14 cellular contexts compared by ENCODE assay signal in genomic region chr5:10511741-10512640, GRCh38. TPM values are rescaled to one million over a fixed set of nuclear protein-coding genes. Genes with fewer than 3 reads are reported as not detected.
A peak's percentile ranks its signal among the peaks of the same experiment; 100 is the strongest.
DNase-seq lines count a peak whose midpoint lies in the region; ATAC-seq and TF ChIP-seq lines count a peak whose summit lies in the region.
"Had no signal": no experiment of that assay in that cellular context is flagged by ENCODE, and none has a peak within 500 bp of the region (broad histone marks: within the 10 kb centered on the region; RNA-seq: fewer than 3 reads in every experiment).

No MANE protein-coding gene starts in this region.

- peak overlapping the region; percentile 65 for H2BK20ac ChIP-seq in IMR-90 (ENCODE audit: low read depth, low read length)

- WGBS in IMR-90 (ENCODE audit: extremely low coverage in 2 of 2, insufficient read length in 1 of 2), 2 experiments = 80% methylated on average over 1 of the region's 10 CpGs; no CpG with 5 or more reads in 1 of the 2 experiments
- 76% methylated on average over 7 of the region's 10 CpGs for WGBS in mesenchymal stem cell
- WGBS in aorta, 2 donors = 86 to 92% methylated on average over 10 of the region's 10 CpGs

- H2AK9ac ChIP-seq in IMR-90 (replicated peaks; ENCODE audit: low read depth, low read length, poor library complexity) = peak overlapping the region; percentile 6

- TF ChIP-seq RAD21 in IMR-90 (IDR thresholded peaks at IDR 0.05; ENCODE audit: low read length) = no peak

- H2AK5ac ChIP-seq in IMR-90 (ENCODE audit: low read depth, low read length) = peak overlapping the region; percentile 84; the same call in 1 of the 2 replicates
- peak overlapping the region; percentile 99 for H2AK5ac ChIP-seq in mesenchymal stem cell (ENCODE audit: low read length, severe bottlenecking)

- H3K14ac ChIP-seq in IMR-90 (replicated peaks; ENCODE audit: low read depth, low read length) (no peak overlapping the region), mesenchymal stem cell (ENCODE audit: low read length in 2 of 2) (peak overlapping the region in 1 of 2 experiments; percentile 75)

- no peak overlapping the region for H4K5ac ChIP-seq in IMR-90 (ENCODE audit: low read depth, low read length)

- intact Hi-C loops in IMR-90 (cut with micrococcal nuclease) = loop anchor here (5.0 kb wide), 1 partner anchor 40 kb away; no protein-coding TSS in a partner anchor
- intact Hi-C loops in PC-9 (cut with micrococcal nuclease; ENCODE audit: unreplicated experiment) = loop anchor here (2.0 kb wide), 3 partner anchors 33 to 59 kb away; no protein-coding TSS in a partner anchor
- intact Hi-C loops in aorta (cut with DNase I) = no loop called here

- peaks cover 24% of the 10 kb centered on the region for H3K9me1 ChIP-seq in IMR-90 (ENCODE audit: insufficient read depth, low read length)

- no peak overlapping the region for H2BK5ac ChIP-seq in IMR-90 (ENCODE audit: low read depth, low read length, poor library complexity, severe bottlenecking)
- peak overlapping the region; percentile 77 for H2BK5ac ChIP-seq in mesenchymal stem cell (ENCODE audit: low read depth, low read length, poor library complexity, severe bottlenecking)

- H2BK12ac ChIP-seq in mesenchymal stem cell (ENCODE audit: low read length in 2 of 2) = no peak overlapping the region

- H3K79me1 ChIP-seq in IMR-90 (ENCODE audit: low read depth in 1 of 2, low read length in 2 of 2) (no peaks in the 10 kb centered on the region), mesenchymal stem cell (replicated peaks; ENCODE audit: low read length, poor library complexity, severe bottlenecking) (no peaks in the 10 kb centered on the region)

- H3K9ac ChIP-seq in IMR-90 (ENCODE audit: low read depth, low read length) = no peak overlapping the region
- H3K9ac ChIP-seq in mesenchymal stem cell (ENCODE audit: low read length) = no peak overlapping the region

- DNase-seq in IMR-90 (no peak), PC-9 (no peak), mesenchymal stem cell (no peak), aorta (peak; percentile 3 to 13), NCI-H1930 (lab: John Stamatoyannopoulos, UW) (no peak)
- DNase-seq in activated CD4-positive, alpha-beta T cell treated with anti-CD3 and anti-CD28 coated beads, Interleukin-2, amount 50 U/mL, for 48 hours = no peak
- DNase-seq: CD8-positive, alpha-beta T cell; H7; NCI-H1436; NCI-H2107; NCI-H446; SHP77 treated with DMSO at 0.1 percent for 48 hours had no signal

- H2BK15ac ChIP-seq in IMR-90 (ENCODE audit: low read depth, low read length) = no peak overlapping the region; the same call in 2 of the 3 replicates
- H2BK15ac ChIP-seq in mesenchymal stem cell (ENCODE audit: low read depth, poor library complexity, severe bottlenecking) = no peak overlapping the region

- H3K79me2 ChIP-seq in PC-9 (ENCODE audit: low read depth) = no peaks in the 10 kb centered on the region

- H3K4me3 ChIP-seq in IMR-90 (ENCODE audit: insufficient read depth, low read depth, low read length) (no peak overlapping the region), PC-9 (no peak overlapping the region), mesenchymal stem cell (ENCODE audit: insufficient read depth in 1 of 2, low read depth in 1 of 2, low read length in 2 of 2) (no peak overlapping the region), aorta (ENCODE audit: low read length in 2 of 2) (no peak overlapping the region)

- no peak overlapping the region for H3K23ac ChIP-seq in IMR-90 (ENCODE audit: low read depth, low read length)
- H3K23ac ChIP-seq in mesenchymal stem cell (ENCODE audit: low read length in 2 of 2) = no peak overlapping the region

- no peak overlapping the region for H4K8ac ChIP-seq in IMR-90 (ENCODE audit: low read depth in 2 of 2, low read length in 2 of 2)
- H4K8ac ChIP-seq in mesenchymal stem cell (ENCODE audit: low read length) = no peak overlapping the region

- CTCF ChIA-PET in IMR-90 (lab: Yijun Ruan, JAX) = no interaction called here
- CTCF ChIA-PET in PC-9 (lab: Charles Lee) = interaction anchor here (0.6 kb wide), 1 partner anchor 187 kb away, joined by 3 read pairs; no protein-coding TSS in a partner anchor

- in situ Hi-C loops in IMR-90 (cut with MboI; ENCODE audit: low sequenced_read_pairs) = no loop called here

- POLR2A ChIA-PET in IMR-90 (lab: Charles Lee; ENCODE audit: unreplicated experiment) = no interaction called here
- POLR2A ChIA-PET in PC-9 (lab: Charles Lee; ENCODE audit: unreplicated experiment) = no interaction called here

- H3K9me3 ChIP-seq in IMR-90 (ENCODE audit: control insufficient read depth, insufficient read depth, low read length) (peaks cover 2% of the 10 kb centered on the region; the same call in 1 of the 2 replicates), PC-9 (ENCODE audit: insufficient read depth, low read depth) (no peaks in the 10 kb centered on the region), mesenchymal stem cell (ENCODE audit: control insufficient read depth, low read length) (peaks cover 4% of the 10 kb centered on the region), aorta (ENCODE audit: control insufficient read depth, low read length) (peaks cover 2% of the 10 kb centered on the region)

- H3K36me3 ChIP-seq in IMR-90 (ENCODE audit: control insufficient read depth, insufficient read depth, low read length) = no peaks in the 10 kb centered on the region
- no peaks in the 10 kb centered on the region for H3K36me3 ChIP-seq in PC-9 (ENCODE audit: low read depth)
- H3K36me3 ChIP-seq in mesenchymal stem cell (ENCODE audit: control insufficient read depth in 1 of 2, insufficient read depth in 2 of 2, low read depth in 1 of 2, low read length in 2 of 2) = no peaks in the 10 kb centered on the region
- H3K36me3 ChIP-seq in aorta (ENCODE audit: control insufficient read depth in 1 of 2, insufficient read depth in 2 of 2, low read length in 1 of 2) = no peaks in the 10 kb centered on the region

- H4K20me1 ChIP-seq in IMR-90 (ENCODE audit: insufficient read depth, low read length) (peaks cover 6% of the 10 kb centered on the region; the same call in 1 of the 2 replicates), PC-9 (ENCODE audit: insufficient read depth) (no peaks in the 10 kb centered on the region)

- no peak overlapping the region for H3K56ac ChIP-seq in IMR-90 (ENCODE audit: extremely low read depth, insufficient read depth, low read length)

- BruUV-seq in IMR-90 (replicated peaks; lab: Mats Ljungman, UMichigan) (no TSS peak), PC-9 (replicated peaks; lab: Mats Ljungman, UMichigan) (no TSS peak)

- H3K4me2 ChIP-seq in IMR-90 (ENCODE audit: low read depth, low read length) (no peak overlapping the region), PC-9 (no peak overlapping the region), mesenchymal stem cell (ENCODE audit: low read length, poor library complexity, severe bottlenecking) (no peak overlapping the region)

- TF ChIP-seq CTCF in IMR-90 (conservative IDR thresholded peaks at IDR 0.05; ENCODE audit: low read depth, low read length) (no peak), PC-9 (conservative IDR thresholded peaks at IDR 0.05) (no peak)

- no peak for TF ChIP-seq POLR2A in IMR-90 (IDR thresholded peaks at IDR 0.05; ENCODE audit: low read depth, low read length)

- H3K9me2 ChIP-seq in PC-9 (ENCODE audit: insufficient read depth) = no peaks in the 10 kb centered on the region

- H2BK120ac ChIP-seq in IMR-90 (ENCODE audit: low read depth, low read length) (peak overlapping the region; percentile 54; the same call in 1 of the 2 replicates), mesenchymal stem cell (ENCODE audit: low read depth, low read length) (no peak overlapping the region)

- ATAC-seq in IMR-90 (ENCODE audit: low read depth) (no peak), aorta (ENCODE audit: low FRiP score) (no peak), HG03095 (IDR thresholded peaks at IDR 0.05; ENCODE audit: unreplicated experiment) (no peak)
- ATAC-seq: CD8-positive, alpha-beta T cell had no signal

- H3K27me3 ChIP-seq in IMR-90 (ENCODE audit: control insufficient read depth, insufficient read depth, low read length) (no peaks in the 10 kb centered on the region), PC-9 (ENCODE audit: insufficient read depth, low read depth) (no peaks in the 10 kb centered on the region), mesenchymal stem cell (ENCODE audit: control insufficient read depth in 1 of 2, insufficient read depth in 1 of 2, low read length in 2 of 2) (no peaks in the 10 kb centered on the region), aorta (ENCODE audit: control insufficient read depth in 1 of 2, insufficient read depth in 2 of 2, low read length in 1 of 2) (no peaks in the 10 kb centered on the region)

- H3K4ac ChIP-seq in IMR-90 (ENCODE audit: low read depth, low read length) = peak overlapping the region; percentile 62; the same call in 1 of the 2 replicates
- H3K4ac ChIP-seq in mesenchymal stem cell (ENCODE audit: low read depth in 1 of 2, low read length in 2 of 2) = no peak overlapping the region

- H3K4me1 ChIP-seq in IMR-90 (ENCODE audit: control insufficient read depth, insufficient read depth, low read length) = peaks cover 13% of the 10 kb centered on the region
- H3K4me1 ChIP-seq in PC-9 (replicated peaks; ENCODE audit: insufficient read depth) = peaks cover 60% of the 10 kb centered on the region
- H3K4me1 ChIP-seq in mesenchymal stem cell (ENCODE audit: control insufficient read depth, insufficient read depth, low read depth, low read length) = peaks cover 20% of the 10 kb centered on the region
- H3K4me1 ChIP-seq in aorta (ENCODE audit: control insufficient read depth in 1 of 2, insufficient read depth in 2 of 2, low read length in 2 of 2) = no peaks in the 10 kb centered on the region

- H2AFZ ChIP-seq in IMR-90 (replicated peaks; ENCODE audit: low read length, poor library complexity) = no peak overlapping the region
- no peak overlapping the region for H2AFZ ChIP-seq in PC-9
- no peak overlapping the region for H2AFZ ChIP-seq in mesenchymal stem cell (ENCODE audit: low read depth, low read length)

- H4K91ac ChIP-seq in IMR-90 (ENCODE audit: insufficient read depth, low read depth, low read length) (peak overlapping the region; percentile 54), mesenchymal stem cell (ENCODE audit: low read length) (no peak overlapping the region)

- dilution Hi-C loops in IMR-90 (cut with HindIII; ENCODE audit: low sequenced_read_pairs, unreplicated experiment) = no loop called here

- H3K18ac ChIP-seq in IMR-90 (ENCODE audit: low read depth, low read length) (peak overlapping the region; percentile 3; the same call in 1 of the 2 replicates), mesenchymal stem cell (ENCODE audit: low read depth in 1 of 2, low read length in 2 of 2) (no peak overlapping the region)

- peaks cover 53% of the 10 kb centered on the region for H3F3A ChIP-seq in PC-9 (ENCODE audit: insufficient read depth, low read depth)

- H3K27ac ChIP-seq in IMR-90 (ENCODE audit: insufficient read depth, low read length) = no peak overlapping the region
- H3K27ac ChIP-seq in PC-9 = peak overlapping the region; percentile 91; the same call in 1 of the 2 replicates
- H3K27ac ChIP-seq in mesenchymal stem cell (ENCODE audit: low read length, poor library complexity, severe bottlenecking) = peak overlapping the region; percentile 89
- H3K27ac ChIP-seq in aorta (ENCODE audit: low read depth in 1 of 2, low read length in 2 of 2) = no peak overlapping the region

RNA-seq across cellular contexts. Expression of gene ANKRD33B, which starts 51.9 kb away (rescaled TPM):
- total RNA-seq in IMR-90 (2012; rRNA removed) (2.5 and 2.8 TPM in 2 replicates), PC-9 (2021) (32.1 and 37.4 TPM in 2 replicates), aorta (1 to 10 TPM; 3.3 to 4.9 TPM)
- polyA plus RNA-seq in IMR-90 (2012; rRNA removed) (3.3 and 3.8 TPM in 2 replicates), aorta (1 to 10 TPM in 1 of 2 donors, under 1 TPM in 1; 0.75 to 3.2 TPM)
- 2.2 and 3.2 TPM in 2 replicates for polyA plus RNA-seq in IMR-90 (2012; cell fraction: cytosol; rRNA removed)
- 13.5 and 13.8 TPM in 2 replicates for polyA plus RNA-seq in IMR-90 (2012; cell fraction: nucleus; rRNA removed; ENCODE audit: low replicate concordance)
- 0.64 TPM for polyA plus RNA-seq in mesenchymal stem cell (2013, experiment 1 of 2)
- polyA plus RNA-seq in mesenchymal stem cell (2013, experiment 2 of 2) = 0.71 TPM
- total RNA-seq: HT-29 had no signal

Comparison
In these comparisons a context has a peak if more than half of its experiments do, and no peak if none do; other contexts are left out.
1. DNase-seq: peak in aorta (2 of 2); none in IMR-90 (single experiment), PC-9 (0 of 2), mesenchymal stem cell (single experiment), activated CD4-positive, alpha-beta T cell treated with anti-CD3 and anti-CD28 coated beads, Interleukin-2, amount 50 U/mL, for 48 hours (0 of 2) and NCI-H1930 (0 of 2).
2. H3K27ac ChIP-seq: peak in PC-9 (single experiment) and mesenchymal stem cell (single experiment); none in IMR-90 (single experiment) and aorta (0 of 2).
3. intact Hi-C loops: an anchor here in IMR-90 (5.0 kb wide) and PC-9 (2.0 kb wide); none called in aorta.